ENCODE assay signal across 9 cellular contexts in the genomic region with DNA sequence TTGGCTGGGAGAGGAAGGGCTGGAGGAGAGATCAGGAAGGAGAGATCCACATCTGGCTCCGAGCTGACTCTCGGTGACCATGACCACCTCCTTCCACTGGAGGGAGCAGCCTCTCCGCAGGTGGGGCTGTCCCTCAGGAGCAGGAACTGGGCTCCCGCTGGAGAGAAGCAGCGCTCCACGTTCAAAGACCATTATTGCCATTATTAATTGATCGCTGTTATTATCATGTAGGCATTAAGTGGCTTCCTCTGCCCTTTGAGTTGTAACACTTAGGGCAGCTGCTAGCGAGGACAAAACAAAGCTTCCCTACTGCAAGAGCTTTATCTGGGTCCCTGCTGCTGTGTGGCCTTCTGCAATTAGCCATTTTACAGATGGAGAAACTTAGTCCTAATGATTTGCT.
DNase-seq lines count a peak whose midpoint lies in the region; ATAC-seq and TF ChIP-seq lines count a peak whose summit lies in the region.
"Had no signal": no experiment of that assay in that cellular context is flagged by ENCODE, and none has a peak within 500 bp of the region (broad histone marks: within the 10 kb centered on the region; RNA-seq: fewer than 3 reads in every experiment).

No MANE protein-coding gene starts in this region.

- CTCF ChIA-PET in CD4-positive, alpha-beta T cell (lab: Charles Lee), result no interaction called here

- H3K27me3 ChIP-seq in BLaER1 treated with 17β-estradiol and CSF1 and Interleukin-3, amounts not matched to agents 10 nM and 100 nM, result no peaks in the 10 kb centered on the region
- H3K27me3 ChIP-seq in MM.1S (replicated peaks; ENCODE audit: insufficient read depth, low read length), result no peaks in the 10 kb centered on the region
- H3K27me3 ChIP-seq in gastroesophageal sphincter, result peaks cover 70% of the 10 kb centered on the region
- H3K27me3 ChIP-seq in CD4-positive, alpha-beta T cell (ENCODE audit: control insufficient read depth, insufficient read depth, low read length), result peaks cover 12% of the 10 kb centered on the region

- no peaks in the 10 kb centered on the region for H3K36me3 Mint-ChIP-seq in CD4-positive, alpha-beta T cell (ENCODE audit: low read depth)
- H3K36me3 Mint-ChIP-seq: natural killer cell had no signal

- no peaks in the 10 kb centered on the region for H3K79me2 ChIP-seq in MM.1S (ENCODE audit: low read length)

- no peaks in the 10 kb centered on the region for H3F3A ChIP-seq in MM.1S (ENCODE audit: insufficient read depth, low read length)

- WGBS in gastroesophageal sphincter (ENCODE audit: low coverage in 1 of 2), 2 donors, result 5 to 14% methylated on average over 7 of the region's 8 CpGs

- H3K36me3 ChIP-seq in BLaER1 treated with 17β-estradiol and CSF1 and Interleukin-3, amounts not matched to agents 10 nM and 100 nM, result no peaks in the 10 kb centered on the region
- H3K36me3 ChIP-seq in MM.1S (replicated peaks; ENCODE audit: insufficient read depth, low read length) (no peaks in the 10 kb centered on the region), gastroesophageal sphincter (no peaks in the 10 kb centered on the region)

- TF ChIP-seq CTCF in MM.1S (IDR thresholded peaks at IDR 0.05; ENCODE audit: low read length) (peak; percentile 92), gastroesophageal sphincter (IDR thresholded peaks at IDR 0.05) (peak in 3 of 4 experiments; percentile 27 to 61 (median 51))
- TF ChIP-seq CTCF in CD4-positive, alpha-beta T cell (IDR thresholded peaks at IDR 0.05), result no peak

- H3K9me3 Mint-ChIP-seq in CD4-positive, alpha-beta T cell, result no peaks in the 10 kb centered on the region
- H3K9me3 Mint-ChIP-seq: natural killer cell had no signal

- intact Hi-C loops in posterior cingulate gyrus (cut with DNase I), result loop anchor here (2.0 to 10.0 kb wide), 2 partner anchors 383 to 737 kb away; no protein-coding TSS in a partner anchor
- intact Hi-C loops in CD4-positive, alpha-beta T cell (cut with DNase I, micrococcal nuclease), result no loop called here

- peak overlapping the region in 6 of 11 experiments; percentile 13 to 43 (median 24); a peak in 8 of 22 replicates for H3K4me2 ChIP-seq in BLaER1 treated with 17β-estradiol and CSF1 and Interleukin-3, amounts not matched to agents 10 nM and 100 nM
- H3K4me2 ChIP-seq in MM.1S (ENCODE audit: low read depth, low read length), result no peak overlapping the region

- no peak overlapping the region for H3K27ac ChIP-seq in BLaER1 treated with 17β-estradiol and CSF1 and Interleukin-3, amounts not matched to agents 10 nM and 100 nM
- H3K27ac ChIP-seq in MM.1S (ENCODE audit: low read length), result no peak overlapping the region
- H3K27ac ChIP-seq in gastroesophageal sphincter, result no peak overlapping the region
- no peak overlapping the region for H3K27ac ChIP-seq in CD4-positive, alpha-beta T cell (ENCODE audit: low read depth, low read length)

- peak; percentile 45 for DNase-seq in MM.1S
- DNase-seq in SW480 (ENCODE audit: low spot score), result peak; percentile 60
- DNase-seq in posterior cingulate gyrus, result peak; percentile 48 to 96 (median 76)
- DNase-seq in CD4-positive, alpha-beta T cell, result no peak
- DNase-seq: natural killer cell had no signal

- H3K9ac ChIP-seq in BLaER1 treated with 17β-estradiol and CSF1 and Interleukin-3, amounts not matched to agents 10 nM and 100 nM, result peak overlapping the region in 1 of 11 experiments; percentile 35; a peak in 1 of 22 replicates
- no peak overlapping the region for H3K9ac ChIP-seq in MM.1S (ENCODE audit: low read length)

- no peaks in the 10 kb centered on the region for H3K4me1 Mint-ChIP-seq in CD4-positive, alpha-beta T cell (ENCODE audit: low read depth)
- H3K4me1 Mint-ChIP-seq: natural killer cell had no signal

- ATAC-seq in GM18868 (IDR thresholded peaks at IDR 0.05; ENCODE audit: unreplicated experiment) (peak; percentile 75), gastroesophageal sphincter (peak; percentile 61), GM19324 (IDR thresholded peaks at IDR 0.05; ENCODE audit: low FRiP score, unreplicated experiment) (no peak)
- ATAC-seq in CD4-positive, alpha-beta T cell (ENCODE audit: poor library complexity), result no peak

- H3K9me3 ChIP-seq in BLaER1 treated with 17β-estradiol and CSF1 and Interleukin-3, amounts not matched to agents 10 nM and 100 nM (replicated peaks in 1 of 11), result no peaks in the 10 kb centered on the region
- H3K9me3 ChIP-seq in MM.1S (replicated peaks; ENCODE audit: insufficient read depth, low read length) (no peaks in the 10 kb centered on the region), gastroesophageal sphincter (no peaks in the 10 kb centered on the region)
- no peaks in the 10 kb centered on the region for H3K9me3 ChIP-seq in CD4-positive, alpha-beta T cell (ENCODE audit: control insufficient read depth, low read length)

- no peak overlapping the region for H3K27ac Mint-ChIP-seq in CD4-positive, alpha-beta T cell
- H3K27ac Mint-ChIP-seq: natural killer cell had no signal

- peaks cover 31% of the 10 kb centered on the region for H3K27me3 Mint-ChIP-seq in CD4-positive, alpha-beta T cell

- no peak overlapping the region for H2AFZ ChIP-seq in MM.1S (ENCODE audit: low read length)

- H3K9me2 ChIP-seq in MM.1S (replicated peaks; ENCODE audit: insufficient read depth, low read length), result no peaks in the 10 kb centered on the region

- no peaks in the 10 kb centered on the region; a peak in 1 of 22 replicates for H4K20me1 ChIP-seq in BLaER1 treated with 17β-estradiol and CSF1 and Interleukin-3, amounts not matched to agents 10 nM and 100 nM
- H4K20me1 ChIP-seq in MM.1S (ENCODE audit: insufficient read depth, low read length), result no peaks in the 10 kb centered on the region

- POLR2A ChIA-PET in CD4-positive, alpha-beta T cell (lab: Charles Lee), result no interaction called here

- no peak overlapping the region for H3K4me3 Mint-ChIP-seq in CD4-positive, alpha-beta T cell
- H3K4me3 Mint-ChIP-seq: natural killer cell had no signal

- no peak overlapping the region for H3K4me3 ChIP-seq in BLaER1 treated with 17β-estradiol and CSF1 and Interleukin-3, amounts not matched to agents 10 nM and 100 nM
- H3K4me3 ChIP-seq in MM.1S (ENCODE audit: low read length) (no peak overlapping the region), gastroesophageal sphincter (no peak overlapping the region)

- peaks cover 0 to 31% (median 19%) of the 10 kb centered on the region in 10 experiments; a peak in 15 of 20 replicates for H3K4me1 ChIP-seq in BLaER1 treated with 17β-estradiol and CSF1 and Interleukin-3, amounts not matched to agents 10 nM and 100 nM
- H3K4me1 ChIP-seq in MM.1S (ENCODE audit: low read length) (no peaks in the 10 kb centered on the region), gastroesophageal sphincter (no peaks in the 10 kb centered on the region)

- no peak for TF ChIP-seq EP300 in gastroesophageal sphincter (IDR thresholded peaks at IDR 0.05)

- no peak for TF ChIP-seq POLR2A in gastroesophageal sphincter (IDR thresholded peaks at IDR 0.05)

Comparison
In these comparisons a context has a peak if more than half of its experiments do, and no peak if none do; other contexts are left out.
1. ATAC-seq: peak in GM18868 (single experiment) and gastroesophageal sphincter (single experiment); none in CD4-positive, alpha-beta T cell (single experiment) and GM19324 (single experiment).
2. DNase-seq: peak in MM.1S (single experiment), SW480 (single experiment) and posterior cingulate gyrus (10 of 10); none in CD4-positive, alpha-beta T cell (0 of 10).